In the genomic region with DNA sequence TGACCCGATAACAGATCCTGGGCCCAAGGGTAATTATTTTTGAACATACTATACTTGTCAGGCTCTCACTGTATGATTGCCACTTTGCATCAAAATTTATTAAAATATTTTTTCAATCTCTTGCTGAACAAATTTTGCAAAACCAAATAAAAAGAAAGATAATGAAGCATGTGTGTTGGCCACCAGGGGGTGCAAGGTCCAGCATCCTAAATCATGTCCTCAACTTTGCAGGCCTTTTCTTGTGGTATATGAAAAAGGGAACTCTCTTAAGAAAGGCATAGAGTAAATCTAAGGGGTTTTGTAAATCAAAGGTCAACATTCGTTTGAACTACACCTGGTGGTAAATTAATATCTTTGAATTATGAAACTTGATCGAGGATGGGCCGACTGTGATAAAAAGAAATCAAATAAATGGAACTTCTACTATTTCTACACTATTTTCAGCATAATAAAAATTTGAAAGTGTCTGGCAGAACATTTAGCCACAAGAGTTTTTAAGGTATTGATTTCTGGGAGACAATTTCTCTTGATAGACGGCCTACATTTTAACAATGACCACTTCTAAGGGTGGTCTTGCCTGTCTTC, we compare ENCODE assay signal across 8 cellular contexts.
DNase-seq lines count a peak whose midpoint lies in the region; ATAC-seq and TF ChIP-seq lines count a peak whose summit lies in the region.

No MANE protein-coding gene starts in this region.

- H3K79me2 ChIP-seq in OCI-LY1 (ENCODE audit: insufficient read depth, low read length), result no peaks in the 10 kb centered on the region

- TF ChIP-seq CTCF in OCI-LY1 (IDR thresholded peaks at IDR 0.05; ENCODE audit: low read length) (peak; percentile 68), esophagus squamous epithelium (IDR thresholded peaks at IDR 0.05) (peak in 4 of 6 experiments; percentile 24 to 55 (median 48)), progenitor cell of endocrine pancreas (IDR thresholded peaks at IDR 0.05; ENCODE audit: unreplicated experiment) (peak; percentile 87)

- peak; percentile 5 for DNase-seq in stimulated activated CD4-positive, alpha-beta T cell treated with anti-CD3 and anti-CD28 coated beads, Interleukin-15, amount 100 ng/mL, for 24 hours
- DNase-seq in stimulated activated CD4-positive, alpha-beta T cell treated with anti-CD3 and anti-CD28 coated beads, Interleukin-2, amount 100 ng/mL, for 48 hours, result no peak
- DNase-seq in esophagus squamous epithelium (lab: John Stamatoyannopoulos, UW), result no peak
- no peak for DNase-seq in progenitor cell of endocrine pancreas (ENCODE audit: low spot score, unreplicated experiment)
- DNase-seq in DMS79 treated with DMSO at 0.1 percent for 48 hours (lab: John Stamatoyannopoulos, UW), result no peak

- no peak overlapping the region for H3K4me2 ChIP-seq in OCI-LY1 (ENCODE audit: low read length)

- ATAC-seq in HG03457 (IDR thresholded peaks at IDR 0.05; ENCODE audit: unreplicated experiment) (no peak), HG02623 (IDR thresholded peaks at IDR 0.05; ENCODE audit: unreplicated experiment) (no peak)

- WGBS in esophagus squamous epithelium, 2 donors, result 67 to 72% methylated on average over 5 of the region's 5 CpGs

- H3K27me3 Mint-ChIP-seq in progenitor cell of endocrine pancreas, result no peaks in the 10 kb centered on the region

- no peak overlapping the region for H2AFZ ChIP-seq in OCI-LY1 (ENCODE audit: low read length)

- H3K4me3 ChIP-seq in OCI-LY1 (ENCODE audit: low read depth, low read length, poor library complexity, severe bottlenecking), result no peak overlapping the region
- no peak overlapping the region for H3K4me3 ChIP-seq in esophagus squamous epithelium

- H3K27ac Mint-ChIP-seq in progenitor cell of endocrine pancreas, result no peak overlapping the region

- no peak for TF ChIP-seq POLR2A in esophagus squamous epithelium (IDR thresholded peaks at IDR 0.05)

- no peaks in the 10 kb centered on the region for H3K9me3 Mint-ChIP-seq in progenitor cell of endocrine pancreas (ENCODE audit: low read depth)

- no peaks in the 10 kb centered on the region for H4K20me1 ChIP-seq in OCI-LY1 (ENCODE audit: insufficient read depth, low read length)

- no peak overlapping the region for H3K9ac ChIP-seq in OCI-LY1 (ENCODE audit: low read length)

- H3K9me3 ChIP-seq in OCI-LY1 (ENCODE audit: low read length), result no peaks in the 10 kb centered on the region
- H3K9me3 ChIP-seq in esophagus squamous epithelium, result no peaks in the 10 kb centered on the region

- H3K36me3 Mint-ChIP-seq in progenitor cell of endocrine pancreas (ENCODE audit: insufficient read depth), result no peaks in the 10 kb centered on the region

- H3K4me3 Mint-ChIP-seq in progenitor cell of endocrine pancreas (ENCODE audit: low read depth), result no peak overlapping the region

- H3K36me3 ChIP-seq in OCI-LY1 (ENCODE audit: insufficient read depth, low read length), result no peaks in the 10 kb centered on the region
- H3K36me3 ChIP-seq in esophagus squamous epithelium, result no peaks in the 10 kb centered on the region

- H3F3A ChIP-seq in OCI-LY1 (ENCODE audit: insufficient read depth, low read length), result no peaks in the 10 kb centered on the region

- peaks cover 4% of the 10 kb centered on the region for H3K4me1 Mint-ChIP-seq in progenitor cell of endocrine pancreas (ENCODE audit: low read depth)

- no peaks in the 10 kb centered on the region for H3K4me1 ChIP-seq in OCI-LY1 (ENCODE audit: insufficient read depth, low read length, severe bottlenecking)
- no peaks in the 10 kb centered on the region for H3K4me1 ChIP-seq in esophagus squamous epithelium

- H3K9me2 ChIP-seq in OCI-LY1 (ENCODE audit: low read depth, low read length), result no peaks in the 10 kb centered on the region

- no peaks in the 10 kb centered on the region for H3K27me3 ChIP-seq in OCI-LY1 (ENCODE audit: insufficient read depth, low read length)
- H3K27me3 ChIP-seq in esophagus squamous epithelium, result no peaks in the 10 kb centered on the region

- H3K27ac ChIP-seq in OCI-LY1 (ENCODE audit: low read depth, low read length, poor library complexity, severe bottlenecking) (no peak overlapping the region), esophagus squamous epithelium (no peak overlapping the region)

- intact Hi-C loops in esophagus squamous epithelium (cut with DNase I), result no loop called here
